Comparison of ENCODE assay signal across 8 cellular contexts in the genomic region with DNA sequence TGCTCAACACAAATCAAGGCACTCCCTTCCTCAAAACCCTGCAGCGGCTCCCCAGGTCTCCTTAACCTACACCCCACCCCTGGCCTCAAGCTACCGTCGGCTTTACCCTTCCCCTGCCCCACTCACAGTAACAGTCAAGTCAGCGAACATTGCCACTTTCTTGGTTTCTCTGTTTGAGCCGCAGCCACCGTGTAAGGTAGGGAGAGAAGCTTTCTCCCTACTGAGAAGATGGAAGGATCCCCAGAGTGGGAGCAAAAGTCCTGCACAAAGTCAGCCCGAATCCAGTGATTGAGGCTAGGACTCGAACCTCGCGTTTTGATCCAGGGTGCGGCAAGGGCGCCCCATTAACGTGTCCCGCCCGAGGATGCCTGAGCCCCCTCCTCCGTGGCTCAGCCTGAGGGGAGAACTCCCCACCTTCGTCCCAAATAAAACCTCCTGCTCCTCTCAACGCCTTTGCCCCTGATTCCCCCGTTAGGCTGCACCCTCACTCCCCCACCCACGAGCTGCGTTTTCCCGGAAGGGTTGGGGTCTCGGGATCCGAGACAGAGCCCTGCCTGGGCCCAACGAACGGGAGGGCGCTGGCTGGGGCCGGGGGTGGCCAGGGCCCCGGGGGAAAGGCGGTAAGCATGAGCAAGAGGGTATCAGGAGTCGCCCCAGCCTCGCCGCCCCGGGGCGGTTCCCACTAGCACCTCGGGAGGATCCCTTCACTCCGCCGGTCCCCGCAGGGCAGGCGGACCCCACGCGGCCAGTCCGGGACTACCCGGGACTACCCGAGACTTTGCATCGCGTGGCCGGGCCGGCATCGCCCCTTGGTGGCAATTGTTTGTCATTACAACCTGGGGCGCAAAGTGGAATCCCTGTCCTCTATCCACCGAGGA. TPM values are rescaled to one million over a fixed set of nuclear protein-coding genes. Genes with fewer than 3 reads are reported as not detected.
DNase-seq lines count a peak whose midpoint lies in the region; ATAC-seq, FAIRE-seq and TF ChIP-seq lines count a peak whose summit lies in the region.

No MANE protein-coding gene starts in this region.

- DNase-seq in AG09319 (ENCODE audit: extremely low read depth, low read depth) (peak; percentile 22), GM19239 (ENCODE audit: insufficient read length, low spot score) (peak; percentile 65), OCI-M1 (lab: John Stamatoyannopoulos, UW) (peak; percentile 82), fibroblast of the aortic adventitia (ENCODE audit: low read depth) (peak; percentile 62), superior temporal gyrus (ENCODE audit: extremely low spot score) (peak; percentile 75)

- TF ChIP-seq CTCF in AG09319 (IDR thresholded peaks at IDR 0.05; ENCODE audit: low read depth, low read length) (peak; percentile 84), fibroblast of the aortic adventitia (IDR thresholded peaks at IDR 0.05; ENCODE audit: insufficient read depth, low read length) (peak; percentile 89), nephron (IDR thresholded peaks at IDR 0.05; ENCODE audit: unreplicated experiment in 3 of 3) (peak; percentile 88 to 97 (median 93))

- peaks cover 4% of the 10 kb centered on the region for H3K27me3 Mint-ChIP-seq in activated T-helper 17 cell treated with anti-CD3 and anti-CD28 coated beads, Interleukin-2, amount 50 U/mL, for 72 hours
- H3K27me3 Mint-ChIP-seq in nephron (ENCODE audit: low read depth): peaks cover 34% of the 10 kb centered on the region

- no peaks in the 10 kb centered on the region for H3K4me1 Mint-ChIP-seq in activated T-helper 17 cell treated with anti-CD3 and anti-CD28 coated beads, Interleukin-2, amount 50 U/mL, for 72 hours
- no peaks in the 10 kb centered on the region for H3K4me1 Mint-ChIP-seq in nephron

- H3K9me3 Mint-ChIP-seq in activated T-helper 17 cell treated with anti-CD3 and anti-CD28 coated beads, Interleukin-2, amount 50 U/mL, for 72 hours: no peaks in the 10 kb centered on the region
- H3K9me3 Mint-ChIP-seq in nephron: no peaks in the 10 kb centered on the region

- H3K27ac Mint-ChIP-seq in activated T-helper 17 cell treated with anti-CD3 and anti-CD28 coated beads, Interleukin-2, amount 50 U/mL, for 72 hours: no peak overlapping the region
- H3K27ac Mint-ChIP-seq in nephron: no peak overlapping the region

- H3K4me3 Mint-ChIP-seq in activated T-helper 17 cell treated with anti-CD3 and anti-CD28 coated beads, Interleukin-2, amount 50 U/mL, for 72 hours: no peak overlapping the region
- H3K4me3 Mint-ChIP-seq in nephron: peak overlapping the region in 2 of 3 experiments; percentile 12 to 35

- FAIRE-seq in GM19239 (lab: Jason Lieb, UNC): peak; percentile 53

- peak; percentile 83 for ATAC-seq in activated T-helper 17 cell treated with anti-CD3 and anti-CD28 coated beads, Interleukin-2, amount 50 U/mL, for 72 hours (replicated peaks)
- no peak for ATAC-seq in GM18861 (IDR thresholded peaks at IDR 0.05; ENCODE audit: unreplicated experiment)

- H3K4me3 ChIP-seq in fibroblast of the aortic adventitia (ENCODE audit: low read depth, low read length): peak overlapping the region; percentile 50

- no peaks in the 10 kb centered on the region for H3K36me3 Mint-ChIP-seq in activated T-helper 17 cell treated with anti-CD3 and anti-CD28 coated beads, Interleukin-2, amount 50 U/mL, for 72 hours (ENCODE audit: low read depth)
- no peaks in the 10 kb centered on the region for H3K36me3 Mint-ChIP-seq in nephron (ENCODE audit: low read depth)

RNA-seq across cellular contexts. Expression of gene NAGS, which starts 9.9 kb away (rescaled TPM):
- 1 to 10 TPM in 1 of 2 donors, under 1 TPM in 1; 0.48 to 4.8 TPM for total RNA-seq in activated T-helper 17 cell treated with anti-CD3 and anti-CD28 coated beads, Interleukin-2, amount 50 U/mL, for 72 hours
- total RNA-seq in fibroblast of the aortic adventitia (ENCODE audit: low replicate concordance): 0.16 and 2.5 TPM in 2 replicates

RNA-seq across cellular contexts. Expression of gene TMEM101, which starts 20.3 kb away (rescaled TPM):
- total RNA-seq in activated T-helper 17 cell treated with anti-CD3 and anti-CD28 coated beads, Interleukin-2, amount 50 U/mL, for 72 hours: 10 to 100 TPM; 33.0 to 35.1 TPM
- 28.5 and 41.9 TPM in 2 replicates for total RNA-seq in fibroblast of the aortic adventitia (ENCODE audit: low replicate concordance)

RNA-seq across cellular contexts. Expression of gene PYY, which starts 40.8 kb away (rescaled TPM):
- not detected for total RNA-seq in activated T-helper 17 cell treated with anti-CD3 and anti-CD28 coated beads, Interleukin-2, amount 50 U/mL, for 72 hours
- total RNA-seq in fibroblast of the aortic adventitia (ENCODE audit: low replicate concordance): not detected in 2 replicates

RNA-seq across cellular contexts. Expression of gene PPY, which starts 52.2 kb away (rescaled TPM):
- 1 to 10 TPM in 1 of 2 donors, under 1 TPM in 1; 0.90 to 1.9 TPM for total RNA-seq in activated T-helper 17 cell treated with anti-CD3 and anti-CD28 coated beads, Interleukin-2, amount 50 U/mL, for 72 hours
- total RNA-seq in fibroblast of the aortic adventitia (ENCODE audit: low replicate concordance): not detected in 2 replicates

Comparison
In these comparisons a context has a peak if more than half of its experiments do, and no peak if none do; other contexts are left out.
1. DNase-seq: peak in every context shown above with its lines; median percentile 82 in OCI-M1; 75 in superior temporal gyrus; 65 in GM19239; 62 in fibroblast of the aortic adventitia; 22 in AG09319.